ENCODE assay signal across 15 cellular contexts in genomic region chr6:167404385-167405049, GRCh38.
A peak's percentile ranks its signal among the peaks of the same experiment; 100 is the strongest.
DNase-seq lines count a peak whose midpoint lies in the region; ATAC-seq and TF ChIP-seq lines count a peak whose summit lies in the region.
"Had no signal": no experiment of that assay in that cellular context is flagged by ENCODE, and none has a peak within 500 bp of the region (broad histone marks: within the 10 kb centered on the region; RNA-seq: fewer than 3 reads in every experiment).

No MANE protein-coding gene starts in this region.

- TF ChIP-seq POLR2A in spleen (IDR thresholded peaks at IDR 0.05): no peak

- H3K4me1 ChIP-seq in spleen: no peaks in the 10 kb centered on the region
- H3K4me1 ChIP-seq: BE2C, HAP-1 had no signal

- WGBS in spleen, 5 donors: 75 to 84% (median 80%) methylated on average over 17 of the region's 17 CpGs

- ATAC-seq in HG03457 (IDR thresholded peaks at IDR 0.05; ENCODE audit: unreplicated experiment): no peak

- H3K4me3 ChIP-seq in H7 (ENCODE audit: insufficient read depth, low read depth, low read length) (no peak overlapping the region), coronary artery (no peak overlapping the region), spleen (no peak overlapping the region)
- H3K4me3 ChIP-seq: GM23248, HAP-1 had no signal

- H3K36me3 ChIP-seq in H7 (replicated peaks; ENCODE audit: control insufficient read depth, insufficient read depth, low read length) (no peaks in the 10 kb centered on the region), spleen (no peaks in the 10 kb centered on the region)
- H3K36me3 ChIP-seq: BE2C, HAP-1 had no signal

- H3K9me3 ChIP-seq in spleen: no peaks in the 10 kb centered on the region
- H3K9me3 ChIP-seq: BE2C, HAP-1 had no signal

- intact Hi-C loops in spleen (cut with DNase I; ENCODE audit: low total_unique reads): no loop called here

- DNase-seq in H7 (peak; percentile 39), coronary artery (ENCODE audit: low spot score) (peak; percentile 45), islet precursor cell (peak; percentile 47), spleen (peak; percentile 53), caudate nucleus (lab: John Stamatoyannopoulos, UW) (no peak), kidney tubule cell (ENCODE audit: low spot score) (no peak)
- DNase-seq: BE2C; CD4-positive, alpha-beta memory T cell; DMS79; GM23248; IMR-90 had no signal

- TF ChIP-seq CTCF in coronary artery (IDR thresholded peaks at IDR 0.05) (no peak), spleen (IDR thresholded peaks at IDR 0.05 in 8 of 11, conservative IDR thresholded peaks at IDR 0.05 in 3 of 11) (no peak)

- H3K27me3 ChIP-seq in H7 (ENCODE audit: control insufficient read depth, insufficient read depth, low read length) (no peaks in the 10 kb centered on the region), spleen (replicated peaks in 1 of 7) (peaks cover 0 to 31% (median 0%) of the 10 kb centered on the region in 7 donors)

- H3K27ac ChIP-seq in coronary artery (no peak overlapping the region), spleen (no peak overlapping the region), caudate nucleus (ENCODE audit: low read depth, low read length) (no peak overlapping the region)
- H3K27ac ChIP-seq: C4-2B, GM23248, HL-60 had no signal

Comparison
In these comparisons a context has a peak if more than half of its experiments do, and no peak if none do; other contexts are left out.
1. DNase-seq: peak in H7 (single experiment), coronary artery (single experiment), islet precursor cell (single experiment) and spleen (single experiment); none in caudate nucleus (0 of 61) and kidney tubule cell (single experiment).